Comparison of ENCODE assay signal across 8 cellular contexts in the genomic region with DNA sequence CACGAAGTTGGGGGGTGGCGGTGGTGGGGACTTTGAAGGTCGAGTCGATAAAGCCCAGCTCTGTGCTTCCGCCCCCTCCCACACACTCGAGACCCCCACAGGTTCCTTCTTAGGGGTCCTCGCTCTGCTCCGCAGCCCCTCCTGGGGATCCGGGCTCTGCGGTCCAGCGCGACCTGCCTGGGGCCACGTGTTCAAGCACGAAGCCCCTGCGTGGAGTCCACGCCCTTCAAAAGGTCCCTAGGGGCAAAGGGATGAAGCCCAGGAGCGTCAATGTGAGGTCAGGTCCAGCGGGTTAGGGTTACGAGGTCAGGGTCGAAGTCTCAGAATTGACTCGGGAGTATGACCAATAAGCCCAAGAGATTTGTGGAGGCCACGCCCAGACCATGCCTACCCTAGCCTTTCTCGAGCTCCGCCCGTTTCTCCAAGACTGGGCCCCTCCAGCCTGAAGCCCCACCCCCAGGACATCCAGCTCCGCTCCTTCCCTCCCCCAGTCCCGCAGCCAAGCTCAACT. TPM values are rescaled to one million over a fixed set of nuclear protein-coding genes. Genes with fewer than 3 reads are reported as not detected.
DNase-seq lines count a peak whose midpoint lies in the region; TF ChIP-seq lines count a peak whose summit lies in the region.
"Had no signal": no experiment of that assay in that cellular context is flagged by ENCODE, and none has a peak within 500 bp of the region (broad histone marks: within the 10 kb centered on the region; RNA-seq: fewer than 3 reads in every experiment).

No MANE protein-coding gene starts in this region.

- DNase-seq in GM10266 (ENCODE audit: extremely low spot score), result peak; percentile 76
- DNase-seq in MV-4-11 (lab: John Stamatoyannopoulos, UW), result peak; percentile 41
- peak; percentile 42 for DNase-seq in amniotic epithelial cell (ENCODE audit: low read depth)
- DNase-seq in iPS DF 19.7 (ENCODE audit: low read depth, low spot score), result peak; percentile 76
- DNase-seq in NCI-H510A (lab: John Stamatoyannopoulos, UW), result no peak
- DNase-seq in NCI-H2196 treated with DMSO at 0.1 percent for 48 hours (lab: John Stamatoyannopoulos, UW; ENCODE audit: unreplicated experiment), result no peak

- peak overlapping the region in 2 of 3 donors; percentile 38 to 40 for H3K9ac ChIP-seq in skeletal muscle tissue (ENCODE audit: low read depth in 1 of 3, low read length in 3 of 3)

- peaks cover 27 to 33% (median 31%) of the 10 kb centered on the region in 3 donors for H3K4me1 ChIP-seq in skeletal muscle tissue (ENCODE audit: control insufficient read depth in 3 of 3, insufficient read depth in 3 of 3, low read length in 3 of 3)

- peaks cover 55 to 66% (median 56%) of the 10 kb centered on the region in 3 donors for H3K27me3 ChIP-seq in skeletal muscle tissue (ENCODE audit: control insufficient read depth in 3 of 3, insufficient read depth in 3 of 3, low read length in 3 of 3)

- H3K9me3 ChIP-seq in skeletal muscle tissue (ENCODE audit: control insufficient read depth in 3 of 3, low read length in 3 of 3), result no peaks in the 10 kb centered on the region

- H3K36me3 ChIP-seq in skeletal muscle tissue (ENCODE audit: control insufficient read depth in 3 of 3, insufficient read depth in 3 of 3, low read length in 3 of 3), result peaks cover 0 to 12% (median 7%) of the 10 kb centered on the region in 3 donors

- TF ChIP-seq CTCF in GM10266 (IDR thresholded peaks at IDR 0.05; ENCODE audit: control insufficient read depth, insufficient read depth, low read depth, missing control alignments), result no peak

- no peak overlapping the region for H3K27ac ChIP-seq in skeletal muscle tissue (ENCODE audit: low read depth, low read length)

- H3K4me3 ChIP-seq in skeletal muscle tissue (ENCODE audit: low read length in 3 of 3), result peak overlapping the region; percentile 56 to 64 (median 63)

RNA-seq across cellular contexts. Expression of gene CACNA1G, which starts 0.8 kb away (rescaled TPM):
- 3.7 TPM for total RNA-seq in skeletal muscle tissue

RNA-seq across cellular contexts. Expression of gene SPATA20, which starts 12.8 kb away (rescaled TPM):
- total RNA-seq in skeletal muscle tissue, result 27.7 TPM

RNA-seq across cellular contexts. Expression of gene EPN3, which starts 27.2 kb away (rescaled TPM):
- total RNA-seq in skeletal muscle tissue, result not detected
- total RNA-seq: subcutaneous adipose tissue had no signal

RNA-seq across cellular contexts. Expression of gene MYCBPAP, which starts 51.5 kb away (rescaled TPM):
- total RNA-seq in skeletal muscle tissue, result under 0.01 TPM

Comparison
In these comparisons a context has a peak if more than half of its experiments do, and no peak if none do; other contexts are left out.
1. DNase-seq: peak in GM10266 (single experiment), MV-4-11 (single experiment), amniotic epithelial cell (single experiment) and iPS DF 19.7 (single experiment); none in NCI-H510A (single experiment) and NCI-H2196 treated with DMSO at 0.1 percent for 48 hours (single experiment).